ENCODE assay signal across 1 cellular context in the genomic region with DNA sequence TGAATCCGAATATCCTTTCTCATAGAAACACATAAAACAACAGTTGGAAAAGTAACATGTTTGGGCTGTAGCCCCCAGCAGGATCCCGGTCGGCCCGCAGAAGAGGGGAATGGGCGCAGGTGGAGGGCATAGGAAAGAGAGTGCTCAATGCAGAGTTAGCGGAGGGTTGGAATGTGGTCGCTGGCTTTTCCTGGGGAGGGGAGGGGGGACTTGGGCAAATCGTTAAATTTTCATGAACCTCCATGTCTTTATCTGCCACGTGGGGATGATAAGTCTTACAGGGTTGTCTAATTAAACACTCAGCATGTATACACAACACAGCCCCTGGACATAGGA.
TF ChIP-seq lines count a peak whose summit lies in the region.

No MANE protein-coding gene starts in this region.

TF ChIP-seq in HepG2, 621 proteins besides CTCF, POLR2A, EP300 and RAD21 (continued from another document):
- TF ChIP-seq ZNF24 (IDR thresholded peaks at IDR 0.05) = no peak
- no peak for TF ChIP-seq ZNF12 (CRISPR knock-in tag; IDR thresholded peaks at IDR 0.05)
